ENCODE assay signal across 8 cellular contexts in the genomic region with DNA sequence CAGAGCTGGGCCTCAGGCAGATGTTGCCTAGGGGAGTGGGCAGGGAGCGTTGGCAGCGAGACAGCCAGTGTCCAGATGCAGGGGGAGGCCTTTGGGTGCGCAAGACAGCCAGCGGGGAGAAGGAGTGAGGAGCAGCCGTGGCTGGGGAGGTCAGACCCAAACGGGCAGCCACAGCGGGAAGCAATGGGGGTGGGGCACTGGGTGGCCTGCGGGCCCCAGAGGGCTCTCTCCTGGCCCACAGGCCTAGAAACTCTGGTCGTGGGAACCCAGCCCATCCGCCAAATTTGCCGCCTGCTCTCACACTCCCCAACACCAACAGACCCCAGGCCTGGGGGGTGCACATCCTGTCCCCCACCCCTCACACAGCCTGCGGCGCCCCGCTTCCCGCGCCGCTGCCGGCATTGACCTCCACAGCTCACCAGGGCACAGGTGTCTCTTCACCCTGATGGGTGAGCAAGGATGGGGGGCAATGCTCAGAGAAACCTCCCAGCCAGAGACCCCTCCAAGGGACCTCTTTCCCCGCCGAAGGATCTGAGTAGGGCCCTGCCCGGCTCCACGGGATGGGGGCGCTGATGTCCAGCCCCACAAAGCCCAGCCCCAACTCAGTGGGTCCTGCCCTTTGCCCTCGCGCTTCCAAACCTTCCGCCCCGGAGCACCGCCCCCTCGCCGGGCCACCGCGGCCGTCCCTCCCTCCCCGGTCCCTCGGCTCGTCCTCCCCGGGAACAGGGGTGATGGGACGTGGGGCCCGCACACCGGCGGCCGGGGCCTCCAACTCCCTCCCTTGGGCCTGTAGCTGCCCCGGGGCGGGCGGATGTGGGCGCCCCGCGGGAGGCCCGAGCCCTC. TPM values are rescaled to one million over a fixed set of nuclear protein-coding genes. Genes with fewer than 3 reads are reported as not detected.
DNase-seq lines count a peak whose midpoint lies in the region; ATAC-seq and TF ChIP-seq lines count a peak whose summit lies in the region.

No MANE protein-coding gene starts in this region.

- CTCF ChIA-PET in activated CD8-positive, alpha-beta T cell treated with anti-CD3 and anti-CD28 coated beads, Interleukin-2, amount 10 ng/mL, durations not matched to agents 7 days and 5 days (lab: Charles Lee), result interaction anchor here (1.3 to 27.1 kb wide), 5 partner anchors 14 to 75 kb away, joined by 3 to 1049 read pairs (median 26); no protein-coding TSS in a partner anchor

- H4K20me1 ChIP-seq in KMS-11 (ENCODE audit: insufficient read depth), result no peaks in the 10 kb centered on the region

- 5 to 9% methylated on average over 47 to 49 of the region's 49 CpGs for WGBS in esophagus, 2 donors
- 2% methylated on average over 49 of the region's 49 CpGs for WGBS in urinary bladder

- H3K27ac ChIP-seq in KMS-11, result peak overlapping the region; percentile 60
- peak overlapping the region; percentile 98 for H3K27ac ChIP-seq in esophagus (ENCODE audit: low read depth in 2 of 2, low read length in 1 of 2)
- H3K27ac ChIP-seq in urinary bladder (ENCODE audit: low read depth), result peak overlapping the region; percentile 95

- no peaks in the 10 kb centered on the region for H3K27me3 Mint-ChIP-seq in activated CD8-positive, alpha-beta T cell treated with anti-CD3 and anti-CD28 coated beads, Interleukin-2, amount 10 ng/mL, durations not matched to agents 7 days and 5 days (ENCODE audit: low read depth)
- no peaks in the 10 kb centered on the region for H3K27me3 Mint-ChIP-seq in naive B cell

- H3K4me1 ChIP-seq in KMS-11 (ENCODE audit: low read depth, poor library complexity, severe bottlenecking) (peaks cover 79% of the 10 kb centered on the region), esophagus (ENCODE audit: control insufficient read depth in 2 of 2, insufficient read depth in 2 of 2, low read length in 1 of 2) (peaks cover 7 to 36% of the 10 kb centered on the region in 2 donors), urinary bladder (ENCODE audit: insufficient read depth) (no peaks in the 10 kb centered on the region)

- H3K9ac ChIP-seq in KMS-11, result peak overlapping the region; percentile 68; the same call in 1 of the 2 replicates

- H3K4me1 Mint-ChIP-seq in activated CD8-positive, alpha-beta T cell treated with anti-CD3 and anti-CD28 coated beads, Interleukin-2, amount 10 ng/mL, durations not matched to agents 7 days and 5 days (ENCODE audit: low read depth), result peaks cover 76% of the 10 kb centered on the region
- H3K4me1 Mint-ChIP-seq in naive B cell, result peaks cover 60 to 68% (median 67%) of the 10 kb centered on the region in 3 donors

- ATAC-seq in GM19397 (IDR thresholded peaks at IDR 0.05; ENCODE audit: unreplicated experiment), result peak; percentile 39
- ATAC-seq in activated CD8-positive, alpha-beta T cell treated with anti-CD3 and anti-CD28 coated beads, Interleukin-2, amount 10 ng/mL, durations not matched to agents 7 days and 5 days, result peak; percentile 37
- peak; percentile 23 to 29 for ATAC-seq in naive B cell (ENCODE audit: low read depth in 2 of 2)
- no peak for ATAC-seq in GM18520 (IDR thresholded peaks at IDR 0.05; ENCODE audit: unreplicated experiment)

- no peak overlapping the region for H2AFZ ChIP-seq in KMS-11 (ENCODE audit: low read depth)

- H3K4me3 ChIP-seq in KMS-11 (IDR thresholded peaks at IDR 0.05; ENCODE audit: insufficient read depth, low read depth, low read length) (no peak overlapping the region), esophagus (ENCODE audit: low read depth in 1 of 2, low read length in 2 of 2) (peak overlapping the region; percentile 77 to 94), urinary bladder (ENCODE audit: low read depth, low read length) (peak overlapping the region; percentile 81)

- H3K4me2 ChIP-seq in KMS-11, result peak overlapping the region; percentile 99

- H3K36me3 Mint-ChIP-seq in activated CD8-positive, alpha-beta T cell treated with anti-CD3 and anti-CD28 coated beads, Interleukin-2, amount 10 ng/mL, durations not matched to agents 7 days and 5 days (ENCODE audit: low read depth), result peaks cover 45% of the 10 kb centered on the region
- no peaks in the 10 kb centered on the region for H3K36me3 Mint-ChIP-seq in naive B cell

- H3K36me3 ChIP-seq in KMS-11 (ENCODE audit: insufficient read depth), result no peaks in the 10 kb centered on the region; the same call in 1 of the 2 replicates
- H3K36me3 ChIP-seq in esophagus (ENCODE audit: control insufficient read depth in 2 of 2, insufficient read depth in 2 of 2, low read length in 1 of 2), result peaks cover 0 to 3% of the 10 kb centered on the region in 2 donors
- H3K36me3 ChIP-seq in urinary bladder (ENCODE audit: insufficient read depth), result no peaks in the 10 kb centered on the region

- no peaks in the 10 kb centered on the region for H3K9me3 Mint-ChIP-seq in activated CD8-positive, alpha-beta T cell treated with anti-CD3 and anti-CD28 coated beads, Interleukin-2, amount 10 ng/mL, durations not matched to agents 7 days and 5 days (ENCODE audit: insufficient read depth)
- H3K9me3 Mint-ChIP-seq in naive B cell, result no peaks in the 10 kb centered on the region

- no peak for TF ChIP-seq CTCF in KMS-11 (conservative IDR thresholded peaks at IDR 0.05; ENCODE audit: low read depth, low read length)

- H3K9me3 ChIP-seq in esophagus (ENCODE audit: control insufficient read depth in 2 of 2, insufficient read depth in 1 of 2, low read depth in 1 of 2, low read length in 1 of 2), result no peaks in the 10 kb centered on the region

- peak overlapping the region; percentile 84 for H3K4me3 Mint-ChIP-seq in activated CD8-positive, alpha-beta T cell treated with anti-CD3 and anti-CD28 coated beads, Interleukin-2, amount 10 ng/mL, durations not matched to agents 7 days and 5 days
- peak overlapping the region; percentile 83 to 97 (median 93) for H3K4me3 Mint-ChIP-seq in naive B cell

- peak overlapping the region; percentile 90 for H3K27ac Mint-ChIP-seq in activated CD8-positive, alpha-beta T cell treated with anti-CD3 and anti-CD28 coated beads, Interleukin-2, amount 10 ng/mL, durations not matched to agents 7 days and 5 days
- peak overlapping the region; percentile 78 to 99 (median 92) for H3K27ac Mint-ChIP-seq in naive B cell

- no peaks in the 10 kb centered on the region for H3K27me3 ChIP-seq in KMS-11 (ENCODE audit: insufficient read depth, low read depth)
- H3K27me3 ChIP-seq in esophagus (ENCODE audit: control insufficient read depth in 1 of 2, insufficient read depth in 2 of 2, low read length in 2 of 2), result no peaks in the 10 kb centered on the region

- POLR2A ChIA-PET in activated CD8-positive, alpha-beta T cell treated with anti-CD3 and anti-CD28 coated beads, Interleukin-2, amount 10 ng/mL, durations not matched to agents 7 days and 5 days (lab: Charles Lee), result interaction anchor here (0.7 to 20.2 kb wide), 7 partner anchors 13 to 67 kb away, joined by 3 to 642 read pairs (median 4); no protein-coding TSS in a partner anchor

- peaks cover 65% of the 10 kb centered on the region for H3K79me2 ChIP-seq in KMS-11 (ENCODE audit: insufficient read depth, low read depth)

- DNase-seq in Ammon's horn (ENCODE audit: low spot score) (peak; percentile 71), naive B cell (peak; percentile 51)
- DNase-seq in activated CD8-positive, alpha-beta T cell treated with anti-CD3 and anti-CD28 coated beads, Interleukin-2, amount 10 ng/mL, durations not matched to agents 7 days and 5 days, result peak; percentile 68

RNA-seq across cellular contexts. Expression of a gene that starts 0.8 kb away (rescaled TPM):
- 100 to 1,000 TPM; 180 to 207 TPM for total RNA-seq in activated CD8-positive, alpha-beta T cell treated with anti-CD3 and anti-CD28 coated beads, Interleukin-2, amount 10 ng/mL, durations not matched to agents 7 days and 5 days
- polyA plus RNA-seq in esophagus (10 to 100 TPM; 20.9 to 35.6 TPM), naive B cell (ENCODE audit: low read depth in 6 of 6) (10 to 100 TPM in 1 of 6 donors, 1 to 10 TPM in 5; 4.5 to 17.1 (median 7.0) TPM), urinary bladder (92.4 TPM)
- 26.8 TPM for total RNA-seq in urinary bladder

RNA-seq across cellular contexts. Expression of a gene that starts 45.9 kb away (rescaled TPM):
- total RNA-seq in activated CD8-positive, alpha-beta T cell treated with anti-CD3 and anti-CD28 coated beads, Interleukin-2, amount 10 ng/mL, durations not matched to agents 7 days and 5 days, result 1 to 10 TPM; 7.0 to 8.1 TPM
- 10 to 100 TPM; 17.7 to 20.6 TPM for polyA plus RNA-seq in esophagus
- polyA plus RNA-seq in naive B cell (ENCODE audit: low read depth in 6 of 6), result 10 to 100 TPM; 12.2 to 18.3 (median 13.9) TPM
- 8.6 TPM for total RNA-seq in urinary bladder
- polyA plus RNA-seq in urinary bladder, result 31.1 TPM
